28 cellular contexts compared by ENCODE assay signal in genomic region chr2:27159271-27159670, GRCh38. TPM values are rescaled to one million over a fixed set of nuclear protein-coding genes. Genes with fewer than 3 reads are reported as not detected.
DNase-seq lines count a peak whose midpoint lies in the region; ATAC-seq, FAIRE-seq and TF ChIP-seq lines count a peak whose summit lies in the region.
"Had no signal": no experiment of that assay in that cellular context is flagged by ENCODE, and none has a peak within 500 bp of the region (broad histone marks: within the 10 kb centered on the region; RNA-seq: fewer than 3 reads in every experiment).

No MANE protein-coding gene starts in this region.

- H3K9me1 ChIP-seq in K562 (ENCODE audit: control insufficient read depth, insufficient read depth, low read length), result no peaks in the 10 kb centered on the region

- H2BK12ac ChIP-seq in neuronal stem cell (ENCODE audit: low read length), result no peak overlapping the region

- CTCF ChIA-PET in K562 (lab: Yijun Ruan, JAX; ENCODE audit: low intra/inter-chr PET ratio), result no interaction called here

- 0 out of 2 replicates have a peak overlapping the region, but pooled peaks have one; percentile 28 for H2AFZ ChIP-seq in K562 (ENCODE audit: low read depth, low read length)
- peak overlapping the region; percentile 11 for H2AFZ ChIP-seq in neuronal stem cell (ENCODE audit: low read length)
- H2AFZ ChIP-seq: GM23248 had no signal

- no peak overlapping the region for H3K18ac ChIP-seq in neuronal stem cell (ENCODE audit: low read length)

- no peak for DNase-seq in stimulated activated naive CD8-positive, alpha-beta T cell treated with anti-CD3 and anti-CD28 coated beads, Interleukin-15, amount 100 ng/mL, for 72 hours
- DNase-seq in stimulated activated naive CD8-positive, alpha-beta T cell treated with anti-CD3 and anti-CD28 coated beads, Interleukin-15, Interleukin-2, amounts not matched to agents 100 U/mL and 50 U/mL, for 24 hours, result no peak
- DNase-seq in K562 (ENCODE audit: extremely low read depth in 1 of 4, low spot score in 3 of 4) (no peak), neuronal stem cell (ENCODE audit: low spot score) (no peak), HuH-7.5 (ENCODE audit: low spot score) (no peak)
- DNase-seq: 8988T; ACHN; AML-193; BE2C; CD4-positive, alpha-beta T cell; CD8-positive, alpha-beta memory T cell; DMS53; DMS79 treated with DMSO at 0.1 percent for 48 hours; GF-D8; GM23248; H9; HFFc6 had no signal

- no peaks in the 10 kb centered on the region for H3K79me2 ChIP-seq in K562 (ENCODE audit: control insufficient read depth, insufficient read depth, low read length)

- in situ Hi-C loops in K562 (cut with MboI), result no loop called here

- H3K14ac ChIP-seq in neuronal stem cell (ENCODE audit: low read length), result no peak overlapping the region

- no peak overlapping the region for H2BK5ac ChIP-seq in neuronal stem cell (ENCODE audit: low read length)

- TF ChIP-seq EP300 in K562 (IDR thresholded peaks at IDR 0.05; ENCODE audit: low read length), result no peak

- no peak for FAIRE-seq in K562 (lab: Jason Lieb, UNC)
- FAIRE-seq: A549, GM12891, GM18507 had no signal

- H3K79me1 ChIP-seq in neuronal stem cell (ENCODE audit: low read depth, low read length), result no peaks in the 10 kb centered on the region

- no peak overlapping the region for H2AK5ac ChIP-seq in neuronal stem cell (ENCODE audit: low read depth, low read length)

- no peak overlapping the region for H3K27ac Mint-ChIP-seq in stimulated activated naive CD8-positive, alpha-beta T cell treated with anti-CD3 and anti-CD28 coated beads, Interleukin-15, amount 100 ng/mL, for 72 hours
- H3K27ac Mint-ChIP-seq: CD4-positive, alpha-beta T cell; HFFc6 had no signal

- intact Hi-C loops in K562 (cut with micrococcal nuclease), result no loop called here

- H3K4me3 Mint-ChIP-seq in stimulated activated naive CD8-positive, alpha-beta T cell treated with anti-CD3 and anti-CD28 coated beads, Interleukin-15, amount 100 ng/mL, for 72 hours, result no peak overlapping the region
- H3K4me3 Mint-ChIP-seq: CD14-positive monocyte; CD4-positive, alpha-beta T cell; CD8-positive, alpha-beta memory T cell; HFFc6 had no signal

- H3K36me3 ChIP-seq in K562 (ENCODE audit: control insufficient read depth, insufficient read depth, low read length), result no peaks in the 10 kb centered on the region
- H3K36me3 ChIP-seq in neuronal stem cell (replicated peaks in 1 of 2; ENCODE audit: control insufficient read depth in 2 of 2, insufficient read depth in 2 of 2, low read length in 2 of 2), result no peaks in the 10 kb centered on the region
- H3K36me3 ChIP-seq: BE2C; BLaER1 treated with 17β-estradiol and CSF1 and Interleukin-3, amounts not matched to agents 10 nM and 100 nM had no signal

- no peak for TF ChIP-seq POLR2A in K562 (conservative IDR thresholded peaks at IDR 0.05)

- H3K9me3 ChIP-seq in K562 (replicated peaks; ENCODE audit: control insufficient read depth, insufficient read depth, low read depth, low read length), result no peaks in the 10 kb centered on the region
- H3K9me3 ChIP-seq in neuronal stem cell (replicated peaks in 1 of 2; ENCODE audit: control insufficient read depth in 2 of 2, insufficient read depth in 1 of 2, low read depth in 1 of 2, low read length in 2 of 2), result no peaks in the 10 kb centered on the region
- H3K9me3 ChIP-seq: A549; BE2C; BLaER1 treated with 17β-estradiol and CSF1 and Interleukin-3, amounts not matched to agents 10 nM and 100 nM had no signal

- H4K8ac ChIP-seq in neuronal stem cell (ENCODE audit: low read depth, low read length), result no peak overlapping the region

- H3K9ac ChIP-seq in K562 (ENCODE audit: insufficient read depth in 1 of 2, low read depth in 2 of 2, low read length in 2 of 2), result 0 out of 4 replicates have a peak overlapping the region, but pooled peaks of 1 of the 2 experiments have one; percentile 45
- H3K9ac ChIP-seq in neuronal stem cell (ENCODE audit: low read depth, low read length, poor library complexity), result peak overlapping the region; percentile 3
- H3K9ac ChIP-seq: BLaER1 treated with 17β-estradiol and CSF1 and Interleukin-3, amounts not matched to agents 10 nM and 100 nM; GM23248 had no signal

- no peak overlapping the region for H2BK120ac ChIP-seq in neuronal stem cell (ENCODE audit: low read depth, low read length)

- H3K27me3 ChIP-seq in K562 (ENCODE audit: control insufficient read depth in 2 of 2, insufficient read depth in 2 of 2, low read length in 2 of 2) (no peaks in the 10 kb centered on the region), neuronal stem cell (ENCODE audit: control insufficient read depth in 3 of 3, insufficient read depth in 3 of 3, low read depth in 1 of 3, low read length in 3 of 3) (peaks cover 0 to 35% (median 0%) of the 10 kb centered on the region in 3 experiments)
- H3K27me3 ChIP-seq: BE2C; BLaER1 treated with 17β-estradiol and CSF1 and Interleukin-3, amounts not matched to agents 10 nM and 100 nM had no signal

- no TSS peak for BruUV-seq in K562 (replicated peaks; lab: Mats Ljungman, UMichigan)

- no peak overlapping the region for H3K4ac ChIP-seq in neuronal stem cell (ENCODE audit: low read length)

- no peaks in the 10 kb centered on the region for H3K9me3 Mint-ChIP-seq in stimulated activated naive CD8-positive, alpha-beta T cell treated with anti-CD3 and anti-CD28 coated beads, Interleukin-15, amount 100 ng/mL, for 72 hours
- H3K9me3 Mint-ChIP-seq: CD4-positive, alpha-beta T cell; CD8-positive, alpha-beta memory T cell; HFFc6 had no signal

- POLR2A ChIA-PET in K562 (lab: Yijun Ruan, JAX), result interaction anchor here (0.6 to 1.6 kb wide), 2 partner anchors 41 to 120 kb away, joined by 3 to 5 read pairs; no protein-coding TSS in a partner anchor

- H2BK15ac ChIP-seq in neuronal stem cell (ENCODE audit: low read length), result no peak overlapping the region

- no peaks in the 10 kb centered on the region for H4K20me1 ChIP-seq in K562 (replicated peaks; ENCODE audit: control insufficient read depth, insufficient read depth, low read length)
- H4K20me1 ChIP-seq: BLaER1 treated with 17β-estradiol and CSF1 and Interleukin-3, amounts not matched to agents 10 nM and 100 nM had no signal

- H3K27ac ChIP-seq in K562 (ENCODE audit: extremely low read depth, low read depth, low read length) (no peak overlapping the region), neuronal stem cell (replicated peaks; ENCODE audit: low read length) (no peak overlapping the region)
- H3K27ac ChIP-seq: A549; BLaER1 treated with 17β-estradiol and CSF1 and Interleukin-3, amounts not matched to agents 10 nM and 100 nM; GM23248 had no signal

- TF ChIP-seq CTCF in K562 (IDR thresholded peaks at IDR 0.05 in 2 of 3, conservative IDR thresholded peaks at IDR 0.05 in 1 of 3; ENCODE audit: insufficient read depth in 2 of 3, low read depth in 1 of 3, low read length in 3 of 3), result no peak

- no peak for TF ChIP-seq RAD21 in K562 (CRISPR knock-in tag; conservative IDR thresholded peaks at IDR 0.05 in 1 of 2, IDR thresholded peaks at IDR 0.05 in 1 of 2)

- WGBS in K562 (ENCODE audit: insufficient coverage, low coverage, missing lambda C conversion rate), result 25% methylated on average over 5 of the region's 6 CpGs
- no CpG with 5 or more reads among the region's 6 CpGs for WGBS in neuronal stem cell (ENCODE audit: extremely low coverage in 2 of 2, insufficient read length in 2 of 2, insufficient replicate concordance in 1 of 2), 2 donors

- no peaks in the 10 kb centered on the region for H3K27me3 Mint-ChIP-seq in stimulated activated naive CD8-positive, alpha-beta T cell treated with anti-CD3 and anti-CD28 coated beads, Interleukin-15, amount 100 ng/mL, for 72 hours

- no peak overlapping the region for H3K23ac ChIP-seq in neuronal stem cell (ENCODE audit: low read depth, low read length, poor library complexity)

- H3K4me2 ChIP-seq in K562 (ENCODE audit: insufficient read depth, low read length) (no peak overlapping the region), neuronal stem cell (ENCODE audit: insufficient read depth, low read length, poor library complexity, severe bottlenecking) (no peak overlapping the region)
- H3K4me2 ChIP-seq: A549; BLaER1 treated with 17β-estradiol and CSF1 and Interleukin-3, amounts not matched to agents 10 nM and 100 nM had no signal

- H3K4me3 ChIP-seq in K562 (no peak overlapping the region), neuronal stem cell (ENCODE audit: low read length in 2 of 2) (no peak overlapping the region)
- H3K4me3 ChIP-seq: A549; BLaER1 treated with 17β-estradiol and CSF1 and Interleukin-3, amounts not matched to agents 10 nM and 100 nM; GM23248 had no signal

- ATAC-seq in stimulated activated naive CD8-positive, alpha-beta T cell treated with anti-CD3 and anti-CD28 coated beads, Interleukin-15, amount 100 ng/mL, for 72 hours, result peak; percentile 26
- no peak for ATAC-seq in stimulated activated naive CD8-positive, alpha-beta T cell treated with anti-CD3 and anti-CD28 coated beads, Interleukin-15, Interleukin-2, amounts not matched to agents 100 U/mL and 50 U/mL, for 24 hours
- ATAC-seq in K562 (peak; percentile 12; the same call in 2 of the 3 replicates), GM18909 (IDR thresholded peaks at IDR 0.05; ENCODE audit: poor library complexity, unreplicated experiment) (no peak), GM19397 (IDR thresholded peaks at IDR 0.05; ENCODE audit: unreplicated experiment) (no peak)
- ATAC-seq: HCT116 had no signal

- peaks cover 0 to 13% of the 10 kb centered on the region in 2 experiments; a peak in 3 of 5 replicates for H3K4me1 ChIP-seq in K562 (replicated peaks in 1 of 2; ENCODE audit: control insufficient read depth in 2 of 2, insufficient read depth in 2 of 2, low read length in 2 of 2)
- H3K4me1 ChIP-seq in neuronal stem cell (ENCODE audit: control insufficient read depth in 2 of 2, insufficient read depth in 1 of 2, low read depth in 1 of 2, low read length in 2 of 2), result peaks cover 0 to 2% of the 10 kb centered on the region in 2 donors
- H3K4me1 ChIP-seq: A549, BE2C had no signal

- no peak overlapping the region for H4K91ac ChIP-seq in neuronal stem cell (ENCODE audit: low read depth, low read length, poor library complexity)

- H3K4me1 Mint-ChIP-seq in stimulated activated naive CD8-positive, alpha-beta T cell treated with anti-CD3 and anti-CD28 coated beads, Interleukin-15, amount 100 ng/mL, for 72 hours, result no peaks in the 10 kb centered on the region
- H3K4me1 Mint-ChIP-seq: CD14-positive monocyte; CD8-positive, alpha-beta memory T cell had no signal

RNA-seq across cellular contexts. Expression of gene TCF23, which starts 10.5 kb away (rescaled TPM):
- total RNA-seq in K562 (2011; cell fraction: chromatin; rRNA removed; ENCODE audit: low replicate concordance), result not detected in 2 replicates
- not detected in 2 replicates for total RNA-seq in K562 (2011; cell fraction: nucleolus; rRNA removed)
- not detected in 2 replicates for total RNA-seq in K562 (2011; cell fraction: nucleoplasm; rRNA removed)
- total RNA-seq in K562 (2014; rRNA removed), result not detected in 2 replicates
- total RNA-seq in K562 (2014; rRNA removed; fragmentation: Illumina TruSeq; extraction: Trizol), result 0.03 TPM in 1 of 2 replicates, not detected in the other
- total RNA-seq in K562 (2015; rRNA removed; fragmentation: Illumina TruSeq; extraction: Trizol), result 0.07 TPM in 1 of 2 replicates, not detected in the other
- total RNA-seq in K562 (2021), result not detected in 2 replicates
- polyA plus RNA-seq in K562 (2011; rRNA removed), result not detected in 2 replicates
- not detected in 2 replicates for polyA plus RNA-seq in K562 (2011; cell fraction: cytosol; rRNA removed)
- 0.03 TPM in 1 of 2 replicates, not detected in the other for polyA plus RNA-seq in K562 (2011; cell fraction: nucleus; rRNA removed)
- polyA plus RNA-seq in K562 (2012), result 0.07 TPM in 2 replicates
- polyA plus RNA-seq in K562 (2014; fragmentation: Illumina TruSeq; extraction: Trizol), result not detected in 2 replicates
- not detected for polyA plus RNA-seq in K562 (2014; fragmentation: Nextera tagmentation; extraction: Ambion mirVana)
- not detected in 2 replicates for polyA plus RNA-seq in K562 (2014; rRNA removed)
- not detected in 2 replicates for polyA minus RNA-seq in K562 (2011; rRNA and poly(A)+ RNA removed)
- polyA minus RNA-seq in K562 (2011; cell fraction: cytosol; rRNA and poly(A)+ RNA removed), result not detected in 2 replicates
- not detected in 2 replicates for polyA minus RNA-seq in K562 (2011; cell fraction: nucleus; rRNA and poly(A)+ RNA removed)
- polyA plus RNA-seq in neuronal stem cell (2013, experiment 1 of 2), result 0.01 TPM
- not detected for polyA plus RNA-seq in neuronal stem cell (2013, experiment 2 of 2)
- total RNA-seq: CD4-positive, alpha-beta T cell; CD8-positive, alpha-beta memory T cell; Daoy; G401; GM23248; H4; H9; HFFc6 had no signal
- polyA plus RNA-seq: A549; CD14-positive monocyte; CD8-positive, alpha-beta memory T cell; GM23248 had no signal

RNA-seq across cellular contexts. Expression of gene PRR30, which starts 20.1 kb away (rescaled TPM):
- total RNA-seq in K562 (2011; cell fraction: chromatin; rRNA removed; ENCODE audit: low replicate concordance), result not detected in 2 replicates
- total RNA-seq in K562 (2011; cell fraction: nucleolus; rRNA removed), result not detected in 2 replicates
- not detected in 2 replicates for total RNA-seq in K562 (2011; cell fraction: nucleoplasm; rRNA removed)
- not detected in 2 replicates for total RNA-seq in K562 (2014; rRNA removed)
- not detected in 2 replicates for total RNA-seq in K562 (2014; rRNA removed; fragmentation: Illumina TruSeq; extraction: Trizol)
- total RNA-seq in K562 (2015; rRNA removed; fragmentation: Illumina TruSeq; extraction: Trizol), result not detected in 2 replicates
- not detected in 2 replicates for total RNA-seq in K562 (2021)
- polyA plus RNA-seq in K562 (2011; rRNA removed), result not detected in 2 replicates
- polyA plus RNA-seq in K562 (2011; cell fraction: cytosol; rRNA removed), result not detected in 2 replicates
- polyA plus RNA-seq in K562 (2011; cell fraction: nucleus; rRNA removed), result not detected in 2 replicates
- polyA plus RNA-seq in K562 (2012), result not detected in 2 replicates
- not detected in 2 replicates for polyA plus RNA-seq in K562 (2014; fragmentation: Illumina TruSeq; extraction: Trizol)
- not detected for polyA plus RNA-seq in K562 (2014; fragmentation: Nextera tagmentation; extraction: Ambion mirVana)
- polyA plus RNA-seq in K562 (2014; rRNA removed), result not detected in 2 replicates
- not detected in 2 replicates for polyA minus RNA-seq in K562 (2011; rRNA and poly(A)+ RNA removed)
- polyA minus RNA-seq in K562 (2011; cell fraction: cytosol; rRNA and poly(A)+ RNA removed), result not detected in 2 replicates
- not detected in 2 replicates for polyA minus RNA-seq in K562 (2011; cell fraction: nucleus; rRNA and poly(A)+ RNA removed)
- polyA plus RNA-seq in neuronal stem cell (2013, experiment 1 of 2), result not detected
- not detected for polyA plus RNA-seq in neuronal stem cell (2013, experiment 2 of 2)
- total RNA-seq: CD4-positive, alpha-beta T cell; CD8-positive, alpha-beta memory T cell; Daoy; G401; GM23248; H4; H9; HFFc6 had no signal
- polyA plus RNA-seq: A549; CD14-positive monocyte; CD8-positive, alpha-beta memory T cell; GM23248 had no signal

RNA-seq across cellular contexts. Expression of gene PREB, which starts 24.8 kb away (rescaled TPM):
- 43.3 and 114 TPM in 2 replicates for total RNA-seq in K562 (2011; cell fraction: chromatin; rRNA removed; ENCODE audit: low replicate concordance)
- 72.0 and 78.4 TPM in 2 replicates for total RNA-seq in K562 (2011; cell fraction: nucleolus; rRNA removed)
- 43.7 and 58.3 TPM in 2 replicates for total RNA-seq in K562 (2011; cell fraction: nucleoplasm; rRNA removed)
- total RNA-seq in K562 (2014; rRNA removed) (67.2 and 83.1 TPM in 2 replicates), K562 (2014; rRNA removed; fragmentation: Illumina TruSeq; extraction: Trizol) (32.5 and 44.3 TPM in 2 replicates), K562 (2015; rRNA removed; fragmentation: Illumina TruSeq; extraction: Trizol) (60.9 and 62.3 TPM in 2 replicates), K562 (2021) (74.8 and 79.1 TPM in 2 replicates)
- polyA plus RNA-seq in K562 (2011; rRNA removed) (77.9 and 87.2 TPM in 2 replicates), K562 (2014; fragmentation: Illumina TruSeq; extraction: Trizol) (78.8 and 84.2 TPM in 2 replicates), K562 (2014; fragmentation: Nextera tagmentation; extraction: Ambion mirVana) (10 to 100 TPM; 35.1 to 35.4 TPM), K562 (2014; rRNA removed) (74.8 and 78.8 TPM in 2 replicates)
- polyA plus RNA-seq in K562 (2011; cell fraction: cytosol; rRNA removed), result 91.7 and 112 TPM in 2 replicates
- polyA plus RNA-seq in K562 (2011; cell fraction: nucleus; rRNA removed), result 216 and 217 TPM in 2 replicates
- polyA plus RNA-seq in K562 (2012), result 51.7 and 87.9 TPM in 2 replicates
- 68.5 and 74.2 TPM in 2 replicates for polyA minus RNA-seq in K562 (2011; rRNA and poly(A)+ RNA removed)
- 22.8 and 23.0 TPM in 2 replicates for polyA minus RNA-seq in K562 (2011; cell fraction: cytosol; rRNA and poly(A)+ RNA removed)
- 28.0 and 47.5 TPM in 2 replicates for polyA minus RNA-seq in K562 (2011; cell fraction: nucleus; rRNA and poly(A)+ RNA removed)
- 31.0 TPM for polyA plus RNA-seq in neuronal stem cell (2013, experiment 1 of 2)
- 31.5 TPM for polyA plus RNA-seq in neuronal stem cell (2013, experiment 2 of 2)

RNA-seq across cellular contexts. Expression of gene ABHD1, which starts 35.7 kb away (rescaled TPM):
- total RNA-seq in K562 (2011; cell fraction: chromatin; rRNA removed; ENCODE audit: low replicate concordance), result 0.42 and 1.1 TPM in 2 replicates
- total RNA-seq in K562 (2011; cell fraction: nucleolus; rRNA removed), result 0.13 and 0.33 TPM in 2 replicates
- total RNA-seq in K562 (2011; cell fraction: nucleoplasm; rRNA removed), result 0.44 and 0.61 TPM in 2 replicates
- total RNA-seq in K562 (2014; rRNA removed), result 0.20 TPM in 1 of 2 replicates, not detected in the other
- total RNA-seq in K562 (2014; rRNA removed; fragmentation: Illumina TruSeq; extraction: Trizol), result not detected in 2 replicates
- total RNA-seq in K562 (2015; rRNA removed; fragmentation: Illumina TruSeq; extraction: Trizol), result not detected in 2 replicates
- 0.18 TPM in 1 of 2 replicates, not detected in the other for total RNA-seq in K562 (2021)
- 0.10 and 0.57 TPM in 2 replicates for polyA plus RNA-seq in K562 (2011; rRNA removed)
- polyA plus RNA-seq in K562 (2011; cell fraction: cytosol; rRNA removed), result 0.06 and 0.16 TPM in 2 replicates
- 0.59 and 0.97 TPM in 2 replicates for polyA plus RNA-seq in K562 (2011; cell fraction: nucleus; rRNA removed)
- polyA plus RNA-seq in K562 (2012), result 0.43 and 0.60 TPM in 2 replicates
- polyA plus RNA-seq in K562 (2014; fragmentation: Illumina TruSeq; extraction: Trizol), result 0.10 and 0.28 TPM in 2 replicates
- under 1 TPM in 1 of 2 experiments, not detected in 1; 0.11 TPM for polyA plus RNA-seq in K562 (2014; fragmentation: Nextera tagmentation; extraction: Ambion mirVana)
- polyA plus RNA-seq in K562 (2014; rRNA removed), result 0.16 TPM in 1 of 2 replicates, not detected in the other
- 0.09 and 0.32 TPM in 2 replicates for polyA minus RNA-seq in K562 (2011; rRNA and poly(A)+ RNA removed)
- polyA minus RNA-seq in K562 (2011; cell fraction: cytosol; rRNA and poly(A)+ RNA removed), result not detected in 2 replicates
- 0.11 and 0.13 TPM in 2 replicates for polyA minus RNA-seq in K562 (2011; cell fraction: nucleus; rRNA and poly(A)+ RNA removed)
- 0.36 TPM for polyA plus RNA-seq in neuronal stem cell (2013, experiment 1 of 2)
- polyA plus RNA-seq in neuronal stem cell (2013, experiment 2 of 2), result 0.24 TPM
- total RNA-seq: G401, GM23248, HFFc6 had no signal
- polyA plus RNA-seq: GM23248 had no signal

RNA-seq across cellular contexts. Expression of gene CGREF1, which starts 40.3 kb away (rescaled TPM):
- total RNA-seq in K562 (2011; cell fraction: chromatin; rRNA removed; ENCODE audit: low replicate concordance), result 0.33 and 1.5 TPM in 2 replicates
- 0.33 and 0.39 TPM in 2 replicates for total RNA-seq in K562 (2011; cell fraction: nucleolus; rRNA removed)
- 0.99 TPM in 1 of 2 replicates, not detected in the other for total RNA-seq in K562 (2011; cell fraction: nucleoplasm; rRNA removed)
- total RNA-seq in K562 (2014; rRNA removed) (0.50 and 0.53 TPM in 2 replicates), K562 (2014; rRNA removed; fragmentation: Illumina TruSeq; extraction: Trizol) (0.29 and 0.33 TPM in 2 replicates), K562 (2015; rRNA removed; fragmentation: Illumina TruSeq; extraction: Trizol) (0.22 and 0.41 TPM in 2 replicates), K562 (2021) (0.44 and 0.72 TPM in 2 replicates)
- polyA plus RNA-seq in K562 (2011; rRNA removed) (0.24 and 0.49 TPM in 2 replicates), K562 (2014; fragmentation: Illumina TruSeq; extraction: Trizol) (0.37 and 0.42 TPM in 2 replicates), K562 (2014; fragmentation: Nextera tagmentation; extraction: Ambion mirVana) (under 1 TPM; 0.07 to 0.10 TPM), K562 (2014; rRNA removed) (0.41 and 0.88 TPM in 2 replicates)
- 0.07 and 0.19 TPM in 2 replicates for polyA plus RNA-seq in K562 (2011; cell fraction: cytosol; rRNA removed)
- 0.46 and 0.48 TPM in 2 replicates for polyA plus RNA-seq in K562 (2011; cell fraction: nucleus; rRNA removed)
- 0.38 and 0.65 TPM in 2 replicates for polyA plus RNA-seq in K562 (2012)
- polyA minus RNA-seq in K562 (2011; rRNA and poly(A)+ RNA removed), result 0.11 TPM in 1 of 2 replicates, not detected in the other
- polyA minus RNA-seq in K562 (2011; cell fraction: cytosol; rRNA and poly(A)+ RNA removed), result not detected in 2 replicates
- 0.22 and 0.54 TPM in 2 replicates for polyA minus RNA-seq in K562 (2011; cell fraction: nucleus; rRNA and poly(A)+ RNA removed)
- 4.3 TPM for polyA plus RNA-seq in neuronal stem cell (2013, experiment 1 of 2)
- polyA plus RNA-seq in neuronal stem cell (2013, experiment 2 of 2), result 4.5 TPM
- total RNA-seq: CD4-positive, alpha-beta T cell had no signal
- polyA plus RNA-seq: CD14-positive monocyte had no signal

Comparison
In these comparisons a context has a peak if more than half of its experiments do, and no peak if none do; other contexts are left out.
1. ATAC-seq: peak in stimulated activated naive CD8-positive, alpha-beta T cell treated with anti-CD3 and anti-CD28 coated beads, Interleukin-15, amount 100 ng/mL, for 72 hours (single experiment) and K562 (single experiment); none in stimulated activated naive CD8-positive, alpha-beta T cell treated with anti-CD3 and anti-CD28 coated beads, Interleukin-15, Interleukin-2, amounts not matched to agents 100 U/mL and 50 U/mL, for 24 hours (single experiment), GM18909 (single experiment) and GM19397 (single experiment).